ENCODE assay signal across 20 cellular contexts in genomic region chr10:6635784-6636183, GRCh38. TPM values are rescaled to one million over a fixed set of nuclear protein-coding genes. Genes with fewer than 3 reads are reported as not detected.
"Had no signal": no experiment of that assay in that cellular context is flagged by ENCODE, and none has a peak within 500 bp of the region (broad histone marks: within the 10 kb centered on the region; RNA-seq: fewer than 3 reads in every experiment).

No MANE protein-coding gene starts in this region.

- H3K4me1 ChIP-seq: body of pancreas, esophagus muscularis mucosa, gastroesophageal sphincter, heart left ventricle, left lung, thyroid gland had no signal

- ATAC-seq: body of pancreas; gastroesophageal sphincter; heart left ventricle; left lung; sciatic nerve; stimulated activated memory B cell treated with anti-CD40 and anti-IgM and Interleukin-4, amounts not matched to agents 10 μg/mL and 1 μg/mL and 100 μg/mL, for 72 hours had no signal

- H3K9me3 Mint-ChIP-seq: mesothelial cell of epicardium; nephron progenitor cell; stimulated activated memory B cell treated with anti-CD40 and anti-IgM and Interleukin-4, amounts not matched to agents 10 μg/mL and 1 μg/mL and 100 μg/mL, for 72 hours had no signal

- H3K36me3 Mint-ChIP-seq: mesothelial cell of epicardium; stimulated activated memory B cell treated with anti-CD40 and anti-IgM and Interleukin-4, amounts not matched to agents 10 μg/mL and 1 μg/mL and 100 μg/mL, for 72 hours had no signal

- H3K4me1 Mint-ChIP-seq: mesothelial cell of epicardium; stimulated activated memory B cell treated with anti-CD40 and anti-IgM and Interleukin-4, amounts not matched to agents 10 μg/mL and 1 μg/mL and 100 μg/mL, for 72 hours had no signal

- H3K4me3 Mint-ChIP-seq: mesothelial cell of epicardium; nephron progenitor cell; stimulated activated memory B cell treated with anti-CD40 and anti-IgM and Interleukin-4, amounts not matched to agents 10 μg/mL and 1 μg/mL and 100 μg/mL, for 72 hours had no signal

- H3K9me3 ChIP-seq: body of pancreas, esophagus muscularis mucosa, gastroesophageal sphincter, heart left ventricle, left lung, thyroid gland had no signal

- H3K36me3 ChIP-seq: esophagus muscularis mucosa, gastroesophageal sphincter, heart left ventricle, left lung, thyroid gland had no signal

- H3K27ac ChIP-seq: body of pancreas, esophagus muscularis mucosa, gastroesophageal sphincter, heart left ventricle, left lung, thyroid gland, VCaP had no signal

- H3K4me2 ChIP-seq: smooth muscle cell had no signal

- H3K4me3 ChIP-seq: body of pancreas, esophagus muscularis mucosa, gastroesophageal sphincter, heart left ventricle, left lung, smooth muscle cell, thyroid gland had no signal

- DNase-seq: activated CD4-positive, CD25-positive, alpha-beta regulatory T cell treated with anti-CD3 and anti-CD28 coated beads, Interleukin-2, amount 50 U/mL, for 72 hours; activated gamma-delta T cell treated with Interleukin-2 at 50 U/mL for 16 hours; body of pancreas; dermis blood vessel endothelial cell; effector memory CD4-positive, alpha-beta T cell; heart left ventricle; left lung; nephron progenitor cell; nucleus accumbens; stimulated activated CD4-positive, alpha-beta T cell treated with anti-CD3 and anti-CD28 coated beads, Interleukin-4, amount 100 ng/mL, for 24 hours; T-helper 2 cell; thyroid gland had no signal

- H3K27ac Mint-ChIP-seq: mesothelial cell of epicardium; nephron progenitor cell; stimulated activated memory B cell treated with anti-CD40 and anti-IgM and Interleukin-4, amounts not matched to agents 10 μg/mL and 1 μg/mL and 100 μg/mL, for 72 hours had no signal

RNA-seq across cellular contexts. Expression of gene PRKCQ, which starts 55.7 kb away (rescaled TPM):
- total RNA-seq: SK-MEL-5 had no signal
